In the genomic region with DNA sequence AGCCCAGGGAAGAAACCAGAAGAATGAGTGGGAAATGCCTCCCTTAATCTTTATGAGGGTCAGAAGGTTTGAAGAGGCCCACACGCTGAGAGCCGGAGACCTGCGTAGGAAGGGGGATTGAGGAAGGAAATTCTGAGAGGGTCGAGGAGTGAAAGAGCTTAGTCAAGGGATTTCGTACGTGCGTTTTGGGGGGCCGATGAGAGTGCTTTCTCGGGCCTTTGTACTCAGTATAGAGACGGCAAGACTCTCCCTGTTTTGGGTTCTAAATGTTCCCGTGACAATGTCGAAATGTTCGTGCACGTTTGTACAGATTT, we compare ENCODE assay signal across 9 cellular contexts. TPM values are rescaled to one million over a fixed set of nuclear protein-coding genes. Genes with fewer than 3 reads are reported as not detected.
DNase-seq lines count a peak whose midpoint lies in the region; ATAC-seq, FAIRE-seq and TF ChIP-seq lines count a peak whose summit lies in the region.
"Had no signal": no experiment of that assay in that cellular context is flagged by ENCODE, and none has a peak within 500 bp of the region (broad histone marks: within the 10 kb centered on the region; RNA-seq: fewer than 3 reads in every experiment).

No MANE protein-coding gene starts in this region.

- no peaks in the 10 kb centered on the region for H3K9me3 Mint-ChIP-seq in naive B cell

- H3K4me3 ChIP-seq in BLaER1 (peak overlapping the region; percentile 79), bronchial epithelial cell (ENCODE audit: low read depth, low read length) (peak overlapping the region; percentile 57)

- no peak overlapping the region for H3K27ac Mint-ChIP-seq in naive B cell
- H3K27ac Mint-ChIP-seq: brain had no signal

- H3K36me3 ChIP-seq in BLaER1 (peaks cover 25% of the 10 kb centered on the region), bronchial epithelial cell (ENCODE audit: control insufficient read depth, insufficient read depth, low read length) (peaks cover 1% of the 10 kb centered on the region)

- peaks cover 0 to 7% of the 10 kb centered on the region in 2 donors for H3K36me3 Mint-ChIP-seq in naive B cell
- H3K36me3 Mint-ChIP-seq: brain had no signal

- no peaks in the 10 kb centered on the region for H3K27me3 Mint-ChIP-seq in naive B cell
- H3K27me3 Mint-ChIP-seq: brain had no signal

- no peak overlapping the region for H3K4me3 Mint-ChIP-seq in naive B cell
- H3K4me3 Mint-ChIP-seq: brain had no signal

- H4K20me1 ChIP-seq in BLaER1 = peaks cover 48% of the 10 kb centered on the region

- no peak for FAIRE-seq in bronchial epithelial cell (lab: Jason Lieb, UNC)

- peak; percentile 3 for ATAC-seq in HG02642 (IDR thresholded peaks at IDR 0.05; ENCODE audit: poor library complexity, unreplicated experiment)
- ATAC-seq in naive B cell (ENCODE audit: low read depth in 2 of 2) = peak; percentile 9 to 14
- ATAC-seq in GM21381 (IDR thresholded peaks at IDR 0.05; ENCODE audit: unreplicated experiment) = no peak

- H3K4me1 ChIP-seq in BLaER1 = peaks cover 42% of the 10 kb centered on the region

- H3K4me2 ChIP-seq in BLaER1 = peak overlapping the region; percentile 84

- no peaks in the 10 kb centered on the region for H3K27me3 ChIP-seq in BLaER1
- no peaks in the 10 kb centered on the region for H3K27me3 ChIP-seq in bronchial epithelial cell (ENCODE audit: control insufficient read depth, insufficient read depth, low read length)

- DNase-seq in bronchial epithelial cell (ENCODE audit: low read depth) (no peak), naive B cell (no peak), AML-193 (lab: John Stamatoyannopoulos, UW) (no peak), NCI-H82 (lab: John Stamatoyannopoulos, UW) (no peak)
- no peak for DNase-seq in effector CD8-positive, alpha-beta T cell (lab: John Stamatoyannopoulos, UW)

- peak overlapping the region; percentile 99 for H3K27ac ChIP-seq in BLaER1

- H3K9ac ChIP-seq in BLaER1 = peak overlapping the region; percentile 98

- peaks cover 13 to 20% (median 16%) of the 10 kb centered on the region in 3 donors for H3K4me1 Mint-ChIP-seq in naive B cell

- TF ChIP-seq CTCF in bronchial epithelial cell (IDR thresholded peaks at IDR 0.05; ENCODE audit: insufficient read depth, low read length, severe bottlenecking) = no peak

- H3K9me3 ChIP-seq in BLaER1 = no peaks in the 10 kb centered on the region

RNA-seq across cellular contexts. Expression of gene C11orf58, which starts 0.5 kb away (rescaled TPM):
- total RNA-seq in bronchial epithelial cell = 256 and 405 TPM in 2 replicates
- 100 to 1,000 TPM; 174 to 230 (median 196) TPM for polyA plus RNA-seq in naive B cell (ENCODE audit: low read depth in 6 of 6)
